In the genomic region with DNA sequence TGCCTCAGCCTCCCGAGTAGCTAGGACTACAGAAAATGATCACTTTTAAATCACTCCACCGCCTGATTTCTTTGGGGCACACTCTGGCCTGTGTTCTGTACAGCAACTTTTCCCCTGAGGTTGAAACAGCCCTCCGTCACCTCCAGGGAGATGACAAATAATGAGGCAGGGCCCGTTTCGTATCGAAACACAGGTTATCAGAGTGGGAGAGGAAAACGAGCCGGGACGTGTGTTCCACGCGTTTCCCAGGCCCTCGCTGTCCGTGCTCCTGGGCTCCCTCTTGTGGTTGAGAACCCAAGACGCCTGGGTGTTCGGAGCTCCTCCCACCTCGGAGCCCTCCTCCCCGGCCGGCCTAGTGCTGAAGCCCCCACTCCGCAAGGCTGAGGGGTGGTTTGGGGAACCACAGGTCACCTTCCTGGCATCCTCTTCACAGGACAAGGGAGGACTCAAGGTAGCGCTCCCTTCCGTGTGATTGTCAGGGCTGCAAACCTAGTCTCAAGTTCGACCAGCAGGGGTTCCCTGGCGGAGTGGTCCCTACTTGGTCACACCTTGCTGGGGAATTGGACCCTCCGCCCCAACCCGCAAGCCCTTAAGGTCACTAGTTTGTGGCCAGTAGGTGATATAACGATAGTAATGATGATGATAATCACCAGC, we compare ENCODE assay signal across 8 cellular contexts. TPM values are rescaled to one million over a fixed set of nuclear protein-coding genes. Genes with fewer than 3 reads are reported as not detected.
DNase-seq lines count a peak whose midpoint lies in the region; ATAC-seq, FAIRE-seq and TF ChIP-seq lines count a peak whose summit lies in the region.

No MANE protein-coding gene starts in this region.

- H3K4me1 Mint-ChIP-seq in activated CD8-positive, alpha-beta T cell treated with anti-CD3 and anti-CD28 coated beads, Interleukin-2, amount 10 ng/mL, durations not matched to agents 7 days and 5 days (ENCODE audit: low read depth): peaks cover 20% of the 10 kb centered on the region
- H3K4me1 Mint-ChIP-seq in effector memory CD8-positive, alpha-beta T cell (ENCODE audit: low read depth in 2 of 2): peaks cover 12 to 18% of the 10 kb centered on the region in 2 donors
- H3K4me1 Mint-ChIP-seq in mesothelial cell of epicardium: peaks cover 2% of the 10 kb centered on the region

- peak; percentile 95 for TF ChIP-seq CTCF in 22Rv1 (IDR thresholded peaks at IDR 0.05)
- peak; percentile 78 for TF ChIP-seq CTCF in mesothelial cell of epicardium (IDR thresholded peaks at IDR 0.05; ENCODE audit: unreplicated experiment)

- peak; percentile 66 for DNase-seq in GM12891 (ENCODE audit: insufficient read length, low spot score)
- peak; percentile 9 for DNase-seq in NCI-H526 treated with DMSO at 0.1 percent for 48 hours (lab: John Stamatoyannopoulos, UW)
- DNase-seq in activated CD8-positive, alpha-beta T cell treated with anti-CD3 and anti-CD28 coated beads, Interleukin-2, amount 10 ng/mL, durations not matched to agents 7 days and 5 days: peak; percentile 82
- peak; percentile 68 to 78 (median 69) for DNase-seq in effector memory CD8-positive, alpha-beta T cell
- peak; percentile 65 to 88 for DNase-seq in mesothelial cell of epicardium (ENCODE audit: low spot score in 2 of 2, unreplicated experiment in 2 of 2)
- peak; percentile 50 for DNase-seq in stimulated activated CD8-positive, alpha-beta memory T cell treated with anti-CD3 and anti-CD28 coated beads, Interleukin-15, amount 100 ng/mL, for 24 hours (ENCODE audit: low read depth)

- H3K9me3 Mint-ChIP-seq in activated CD8-positive, alpha-beta T cell treated with anti-CD3 and anti-CD28 coated beads, Interleukin-2, amount 10 ng/mL, durations not matched to agents 7 days and 5 days (ENCODE audit: insufficient read depth): no peaks in the 10 kb centered on the region
- no peaks in the 10 kb centered on the region for H3K9me3 Mint-ChIP-seq in effector memory CD8-positive, alpha-beta T cell
- H3K9me3 Mint-ChIP-seq in mesothelial cell of epicardium: no peaks in the 10 kb centered on the region

- TF ChIP-seq POLR2A in GM12891 (IDR thresholded peaks at IDR 0.05; ENCODE audit: low read depth, low read length): no peak

- no peak overlapping the region for H3K27ac ChIP-seq in 22Rv1

- CTCF ChIA-PET in activated CD8-positive, alpha-beta T cell treated with anti-CD3 and anti-CD28 coated beads, Interleukin-2, amount 10 ng/mL, durations not matched to agents 7 days and 5 days (lab: Charles Lee): interaction anchor here (0.6 to 3.9 kb wide), 40 partner anchors 9 to 1265 kb away, joined by 3 to 95 read pairs (median 4); a partner anchor contains a TSS

- H3K36me3 Mint-ChIP-seq in activated CD8-positive, alpha-beta T cell treated with anti-CD3 and anti-CD28 coated beads, Interleukin-2, amount 10 ng/mL, durations not matched to agents 7 days and 5 days (ENCODE audit: low read depth): no peaks in the 10 kb centered on the region
- H3K36me3 Mint-ChIP-seq in effector memory CD8-positive, alpha-beta T cell (ENCODE audit: insufficient read depth): peaks cover 3% of the 10 kb centered on the region
- H3K36me3 Mint-ChIP-seq in mesothelial cell of epicardium: no peaks in the 10 kb centered on the region

- peak overlapping the region; percentile 48 for H3K4me3 Mint-ChIP-seq in activated CD8-positive, alpha-beta T cell treated with anti-CD3 and anti-CD28 coated beads, Interleukin-2, amount 10 ng/mL, durations not matched to agents 7 days and 5 days
- peak overlapping the region; percentile 77 to 89 for H3K4me3 Mint-ChIP-seq in effector memory CD8-positive, alpha-beta T cell
- peak overlapping the region; percentile 51 for H3K4me3 Mint-ChIP-seq in mesothelial cell of epicardium

- FAIRE-seq in GM12891 (lab: Jason Lieb, UNC): peak; percentile 31

- ATAC-seq in HG03280 (IDR thresholded peaks at IDR 0.05; ENCODE audit: unreplicated experiment): peak; percentile 91
- peak; percentile 99 for ATAC-seq in activated CD8-positive, alpha-beta T cell treated with anti-CD3 and anti-CD28 coated beads, Interleukin-2, amount 10 ng/mL, durations not matched to agents 7 days and 5 days
- peak; percentile 93 for ATAC-seq in effector memory CD8-positive, alpha-beta T cell (replicated peaks)

- H3K27me3 Mint-ChIP-seq in activated CD8-positive, alpha-beta T cell treated with anti-CD3 and anti-CD28 coated beads, Interleukin-2, amount 10 ng/mL, durations not matched to agents 7 days and 5 days (ENCODE audit: low read depth): peaks cover 22% of the 10 kb centered on the region
- H3K27me3 Mint-ChIP-seq in effector memory CD8-positive, alpha-beta T cell: peaks cover 19 to 61% of the 10 kb centered on the region in 2 donors
- peaks cover 82% of the 10 kb centered on the region for H3K27me3 Mint-ChIP-seq in mesothelial cell of epicardium (ENCODE audit: low read depth)

- H3K27ac Mint-ChIP-seq in activated CD8-positive, alpha-beta T cell treated with anti-CD3 and anti-CD28 coated beads, Interleukin-2, amount 10 ng/mL, durations not matched to agents 7 days and 5 days: no peak overlapping the region
- H3K27ac Mint-ChIP-seq in effector memory CD8-positive, alpha-beta T cell: no peak overlapping the region
- H3K27ac Mint-ChIP-seq in mesothelial cell of epicardium: no peak overlapping the region

- POLR2A ChIA-PET in activated CD8-positive, alpha-beta T cell treated with anti-CD3 and anti-CD28 coated beads, Interleukin-2, amount 10 ng/mL, durations not matched to agents 7 days and 5 days (lab: Charles Lee): interaction anchor here (0.9 kb wide), 1 partner anchor 13 kb away, joined by 4 read pairs; no protein-coding TSS in a partner anchor

TF ChIP-seq in GM12891, 5 proteins besides CTCF, POLR2A, EP300 and RAD21:
- TF ChIP-seq POU2F2 (IDR thresholded peaks at IDR 0.05; ENCODE audit: low read depth, low read length) (no peak), SPI1 (IDR thresholded peaks at IDR 0.05; ENCODE audit: low read depth, low read length) (no peak)

RNA-seq across cellular contexts. Expression of a gene that starts 12.8 kb away (rescaled TPM):
- not detected for polyA plus RNA-seq in GM12891 (2012; ENCODE audit: low read depth, missing spikeins)
- total RNA-seq in activated CD8-positive, alpha-beta T cell treated with anti-CD3 and anti-CD28 coated beads, Interleukin-2, amount 10 ng/mL, durations not matched to agents 7 days and 5 days: not detected
- total RNA-seq in mesothelial cell of epicardium: 0.44 to 0.66 TPM in 2 of 3 replicates, not detected in the other

RNA-seq across cellular contexts. Expression of a gene that starts 30.0 kb away (rescaled TPM):
- 0.14 TPM for polyA plus RNA-seq in GM12891 (2012; ENCODE audit: low read depth, missing spikeins)
- total RNA-seq in activated CD8-positive, alpha-beta T cell treated with anti-CD3 and anti-CD28 coated beads, Interleukin-2, amount 10 ng/mL, durations not matched to agents 7 days and 5 days: not detected
- 3.6 to 4.9 TPM (median 4.0 TPM) in 3 replicates for total RNA-seq in mesothelial cell of epicardium

RNA-seq across cellular contexts. Expression of a gene that starts 46.2 kb away (rescaled TPM):
- 24.3 TPM for polyA plus RNA-seq in GM12891 (2012; ENCODE audit: low read depth, missing spikeins)
- total RNA-seq in activated CD8-positive, alpha-beta T cell treated with anti-CD3 and anti-CD28 coated beads, Interleukin-2, amount 10 ng/mL, durations not matched to agents 7 days and 5 days: 10 to 100 TPM; 55.9 to 59.4 TPM
- total RNA-seq in mesothelial cell of epicardium: 33.0 to 34.1 TPM (median 33.8 TPM) in 3 replicates

RNA-seq across cellular contexts. Expression of a gene that starts 48.1 kb away (rescaled TPM):
- polyA plus RNA-seq in GM12891 (2012; ENCODE audit: low read depth, missing spikeins): not detected
- total RNA-seq in activated CD8-positive, alpha-beta T cell treated with anti-CD3 and anti-CD28 coated beads, Interleukin-2, amount 10 ng/mL, durations not matched to agents 7 days and 5 days: not detected
- total RNA-seq in mesothelial cell of epicardium: 0.22 to 0.34 TPM (median 0.27 TPM) in 3 replicates

Comparison
In these comparisons a context has a peak if more than half of its experiments do, and no peak if none do; other contexts are left out.
1. DNase-seq: peak in every context shown above with its lines; median percentile 82 in activated CD8-positive, alpha-beta T cell treated with anti-CD3 and anti-CD28 coated beads, Interleukin-2, amount 10 ng/mL, durations not matched to agents 7 days and 5 days; 76 in mesothelial cell of epicardium; 69 in effector memory CD8-positive, alpha-beta T cell; 66 in GM12891; 50 in stimulated activated CD8-positive, alpha-beta memory T cell treated with anti-CD3 and anti-CD28 coated beads, Interleukin-15, amount 100 ng/mL, for 24 hours; 9 in NCI-H526 treated with DMSO at 0.1 percent for 48 hours.